ENCODE assay signal across 29 cellular contexts in the genomic region with DNA sequence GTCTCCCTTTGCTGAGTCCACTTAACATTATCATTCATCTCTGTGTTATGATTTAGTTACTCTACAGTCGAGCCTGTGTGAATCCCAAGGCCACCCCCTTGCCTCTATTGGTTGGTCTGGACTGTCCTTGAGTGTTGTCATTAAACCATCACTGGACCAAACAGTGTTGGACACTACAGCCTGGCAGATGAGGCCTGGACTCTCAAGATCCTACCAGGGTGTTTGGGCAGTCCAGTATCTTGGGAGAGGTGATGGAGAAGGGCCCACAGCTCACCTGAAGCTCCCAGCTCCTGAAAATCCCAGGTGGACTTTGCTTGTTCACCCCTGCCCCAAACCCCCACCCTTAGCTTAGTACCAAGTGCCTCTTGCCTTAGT. TPM values are rescaled to one million over a fixed set of nuclear protein-coding genes. Genes with fewer than 3 reads are reported as not detected.
A peak's percentile ranks its signal among the peaks of the same experiment; 100 is the strongest.
DNase-seq lines count a peak whose midpoint lies in the region; ATAC-seq, FAIRE-seq and TF ChIP-seq lines count a peak whose summit lies in the region.
"Had no signal": no experiment of that assay in that cellular context is flagged by ENCODE, and none has a peak within 500 bp of the region (broad histone marks: within the 10 kb centered on the region; RNA-seq: fewer than 3 reads in every experiment).

No MANE protein-coding gene starts in this region.

- peaks cover under 1 to 22% (median 13%) of the 10 kb centered on the region in 4 experiments for H3K4me1 ChIP-seq in H1 (replicated peaks in 1 of 4; ENCODE audit: control insufficient read depth in 3 of 4, insufficient read depth in 4 of 4, low read length in 3 of 4)
- H3K4me1 ChIP-seq in neutrophil (ENCODE audit: control insufficient read depth in 1 of 2, insufficient read depth in 1 of 2, low read depth in 1 of 2, low read length in 1 of 2): peaks cover 27 to 35% of the 10 kb centered on the region in 2 experiments

- H3K27ac Mint-ChIP-seq in activated naive CD8-positive, alpha-beta T cell treated with anti-CD3 and anti-CD28 coated beads, Interleukin-2, amount 10 ng/mL, durations not matched to agents 7 days and 5 days: peak overlapping the region; percentile 30
- H3K27ac Mint-ChIP-seq in activated naive CD8-positive, alpha-beta T cell treated with anti-CD3 and anti-CD28 coated beads for 36 hours: no peak overlapping the region
- H3K27ac Mint-ChIP-seq: activated naive CD8-positive, alpha-beta T cell; activated T-helper 1 cell treated with anti-CD3 and anti-CD28 coated beads, Interleukin-12 subunit alpha, Interleukin-12 subunit beta, Interleukin-2, Interleukin-4 antibody, amounts not matched to agents 30 ng/mL and 10 ng/mL and 1 ng/mL, durations not matched to agents 14 hours and 24 hours and 36 hours; WTC11 had no signal

- H3K36me3 Mint-ChIP-seq in activated naive CD8-positive, alpha-beta T cell treated with anti-CD3 and anti-CD28 coated beads, Interleukin-2, amount 10 ng/mL, durations not matched to agents 7 days and 5 days: peaks cover 27% of the 10 kb centered on the region
- peaks cover 63% of the 10 kb centered on the region for H3K36me3 Mint-ChIP-seq in activated naive CD8-positive, alpha-beta T cell treated with anti-CD3 and anti-CD28 coated beads for 36 hours

- no peak for ATAC-seq in activated naive CD8-positive, alpha-beta T cell treated with anti-CD3 and anti-CD28 coated beads, Interleukin-2, amount 10 ng/mL, durations not matched to agents 7 days and 5 days (ENCODE audit: low read depth)
- ATAC-seq: left cardiac atrium, sciatic nerve, WTC11 had no signal

- H3K4me3 Mint-ChIP-seq in activated naive CD8-positive, alpha-beta T cell treated with anti-CD3 and anti-CD28 coated beads, Interleukin-2, amount 10 ng/mL, durations not matched to agents 7 days and 5 days: no peak overlapping the region
- no peak overlapping the region for H3K4me3 Mint-ChIP-seq in activated naive CD8-positive, alpha-beta T cell treated with anti-CD3 and anti-CD28 coated beads for 36 hours
- H3K4me3 Mint-ChIP-seq: activated naive CD8-positive, alpha-beta T cell; activated T-helper 1 cell treated with anti-CD3 and anti-CD28 coated beads, Interleukin-12 subunit alpha, Interleukin-12 subunit beta, Interleukin-2, Interleukin-4 antibody, amounts not matched to agents 30 ng/mL and 10 ng/mL and 1 ng/mL, durations not matched to agents 14 hours and 24 hours and 36 hours; immature natural killer cell; WTC11 had no signal

- H3K27me3 ChIP-seq in H1 (replicated peaks in 1 of 4; ENCODE audit: control insufficient read depth in 3 of 4, extremely low read depth in 1 of 4, insufficient read depth in 3 of 4, low read length in 3 of 4) (no peaks in the 10 kb centered on the region), neutrophil (no peaks in the 10 kb centered on the region)
- H3K27me3 ChIP-seq: ascending aorta, BE2C, tibial nerve had no signal

- H2AFZ ChIP-seq in H1 (ENCODE audit: low read length): no peak overlapping the region

- CTCF ChIA-PET in H1 (lab: Charles Lee; ENCODE audit: partially characterized antibody): interaction anchor here (1.4 to 1.5 kb wide), 2 partner anchors 28 to 31 kb away, joined by 3 to 11 read pairs; a partner anchor contains a TSS

- H3K14ac ChIP-seq in H1 (ENCODE audit: insufficient read length): no peak overlapping the region

- H3K9ac ChIP-seq in H1 (replicated peaks in 1 of 4; ENCODE audit: extremely low read depth in 1 of 4, low read depth in 3 of 4, low read length in 3 of 4): no peak overlapping the region

- no peaks in the 10 kb centered on the region for H3K27me3 Mint-ChIP-seq in activated naive CD8-positive, alpha-beta T cell treated with anti-CD3 and anti-CD28 coated beads, Interleukin-2, amount 10 ng/mL, durations not matched to agents 7 days and 5 days
- no peaks in the 10 kb centered on the region for H3K27me3 Mint-ChIP-seq in activated naive CD8-positive, alpha-beta T cell treated with anti-CD3 and anti-CD28 coated beads for 36 hours
- H3K27me3 Mint-ChIP-seq: activated naive CD8-positive, alpha-beta T cell had no signal

- H3K4me1 Mint-ChIP-seq in activated naive CD8-positive, alpha-beta T cell treated with anti-CD3 and anti-CD28 coated beads, Interleukin-2, amount 10 ng/mL, durations not matched to agents 7 days and 5 days: peaks cover 30% of the 10 kb centered on the region
- peaks cover 35% of the 10 kb centered on the region for H3K4me1 Mint-ChIP-seq in activated naive CD8-positive, alpha-beta T cell treated with anti-CD3 and anti-CD28 coated beads for 36 hours

- no peak overlapping the region for H2BK15ac ChIP-seq in H1 (ENCODE audit: low read length)

- no peak overlapping the region for H4K5ac ChIP-seq in H1 (ENCODE audit: insufficient read length, low read depth, low read length)

- H2BK20ac ChIP-seq in H1 (ENCODE audit: low read length): no peak overlapping the region

- H2BK5ac ChIP-seq in H1 (ENCODE audit: low read depth, low read length): no peak overlapping the region

- no peak for TF ChIP-seq CTCF in NB4 (IDR thresholded peaks at IDR 0.05; ENCODE audit: low read depth, low read length)
- no peak for TF ChIP-seq CTCF in H1 (IDR thresholded peaks at IDR 0.05; ENCODE audit: control extremely low read depth in 1 of 3, insufficient read depth in 1 of 3, low read depth in 1 of 3, low read length in 3 of 3)
- TF ChIP-seq CTCF in neutrophil (IDR thresholded peaks at IDR 0.05): no peak

- H3K9me3 Mint-ChIP-seq in activated naive CD8-positive, alpha-beta T cell treated with anti-CD3 and anti-CD28 coated beads, Interleukin-2, amount 10 ng/mL, durations not matched to agents 7 days and 5 days: no peaks in the 10 kb centered on the region
- H3K9me3 Mint-ChIP-seq in activated naive CD8-positive, alpha-beta T cell treated with anti-CD3 and anti-CD28 coated beads for 36 hours: no peaks in the 10 kb centered on the region
- H3K9me3 Mint-ChIP-seq: activated T-helper 1 cell treated with anti-CD3 and anti-CD28 coated beads, Interleukin-12 subunit alpha, Interleukin-12 subunit beta, Interleukin-2, Interleukin-4 antibody, amounts not matched to agents 30 ng/mL and 10 ng/mL and 1 ng/mL, durations not matched to agents 14 hours and 24 hours and 36 hours; immature natural killer cell; WTC11 had no signal

- no peak overlapping the region for H2BK12ac ChIP-seq in H1 (ENCODE audit: low read depth, low read length)

- H3K56ac ChIP-seq in H1 (replicated peaks; ENCODE audit: insufficient read length, low read depth, low read length): no peak overlapping the region

- no peak overlapping the region for H3K23ac ChIP-seq in H1 (ENCODE audit: insufficient read length)

- H3K4ac ChIP-seq in H1 (replicated peaks; ENCODE audit: insufficient read length, low read depth, low read length): no peak overlapping the region

- H3K36me3 ChIP-seq in H1 (ENCODE audit: control insufficient read depth in 2 of 4, insufficient read depth in 4 of 4, low read length in 3 of 4) (peaks cover 42 to 68% (median 57%) of the 10 kb centered on the region in 4 experiments), neutrophil (peaks cover 79% of the 10 kb centered on the region)

- no peak for TF ChIP-seq POLR2A in NB4 (IDR thresholded peaks at IDR 0.05; ENCODE audit: extremely low read depth, insufficient read length)
- no peak; a peak in 1 of 3 replicates for TF ChIP-seq POLR2A in H1 (IDR thresholded peaks at IDR 0.05; ENCODE audit: control extremely low read depth in 1 of 2, low read depth in 2 of 2, low read length in 2 of 2)

- H3K27ac ChIP-seq in H1 (ENCODE audit: low read depth, low read length) (no peak overlapping the region), neutrophil (peak overlapping the region; percentile 51)
- H3K27ac ChIP-seq: ascending aorta, coronary artery, prostate gland, tibial nerve had no signal

- H3K18ac ChIP-seq in H1 (ENCODE audit: extremely low read depth, low read length): no peak overlapping the region

- WGBS in H1 (ENCODE audit: extremely low coverage in 1 of 2, insufficient coverage in 1 of 2, insufficient read length in 1 of 2, insufficient replicate concordance in 2 of 2, low coverage in 1 of 2, low lambda C conversion rate in 2 of 2, missing lambda C conversion rate in 1 of 2), 2 experiments: 90% methylated on average over 1 of the region's 1 CpG; no CpG with 5 or more reads in 1 of the 2 experiments

- H2BK120ac ChIP-seq in H1 (replicated peaks; ENCODE audit: low read depth, low read length): no peak overlapping the region

- no peak overlapping the region for H3K4me3 ChIP-seq in NB4 (ENCODE audit: low read depth, low read length)
- H3K4me3 ChIP-seq in H1 (ENCODE audit: extremely low read depth in 1 of 4, insufficient read depth in 2 of 4, low read depth in 3 of 4, low read length in 4 of 4): no peak overlapping the region
- no peak overlapping the region for H3K4me3 ChIP-seq in neutrophil (ENCODE audit: low read depth in 1 of 2, low read length in 1 of 2)
- H3K4me3 ChIP-seq: ascending aorta, coronary artery, prostate gland, tibial nerve had no signal

- peaks cover 9% of the 10 kb centered on the region for H3K23me2 ChIP-seq in H1 (ENCODE audit: low read depth, low read length)

- H3K9me3 ChIP-seq in H1 (ENCODE audit: insufficient read depth in 2 of 2, low read depth in 1 of 2, low read length in 1 of 2) (no peaks in the 10 kb centered on the region), neutrophil (no peaks in the 10 kb centered on the region)
- H3K9me3 ChIP-seq: ascending aorta, BE2C, prostate gland, tibial nerve had no signal

- peaks cover 22% of the 10 kb centered on the region for H3K79me1 ChIP-seq in H1 (ENCODE audit: low read depth, low read length)

- no peak for TF ChIP-seq EP300 in H1 (IDR thresholded peaks at IDR 0.05; ENCODE audit: borderline replicate concordance in 1 of 2, low read depth in 2 of 2, low read length in 2 of 2)

- POLR2A ChIA-PET in activated naive CD8-positive, alpha-beta T cell treated with anti-CD3 and anti-CD28 coated beads, Interleukin-2, amount 10 ng/mL, durations not matched to agents 7 days and 5 days (lab: Charles Lee): interaction anchor here (0.6 to 1.8 kb wide), 3 partner anchors 8 to 31 kb away, joined by 3 to 4 read pairs (median 4); a partner anchor contains a TSS
- POLR2A ChIA-PET in H1 (lab: Charles Lee; ENCODE audit: partially characterized antibody): interaction anchor here (0.9 to 13.8 kb wide), 6 partner anchors 6 to 180 kb away, joined by 3 to 650 read pairs (median 102); a partner anchor contains a TSS

- no peak for TF ChIP-seq RAD21 in H1 (IDR thresholded peaks at IDR 0.05 in 1 of 2, conservative IDR thresholded peaks at IDR 0.05 in 1 of 2; ENCODE audit: low read depth in 2 of 2, low read length in 2 of 2)

- H4K8ac ChIP-seq in H1 (ENCODE audit: extremely low read depth, insufficient read depth, low read length): no peak overlapping the region

- H3K4me2 ChIP-seq in H1 (ENCODE audit: insufficient read depth in 1 of 2, low read depth in 2 of 2, low read length in 2 of 2): no peak overlapping the region

- no peak overlapping the region for H2AK5ac ChIP-seq in H1 (ENCODE audit: low read depth, low read length)

- H3K79me2 ChIP-seq in H1 (ENCODE audit: control insufficient read depth in 1 of 2, insufficient read depth in 2 of 2, low read length in 2 of 2): peaks cover 14 to 34% of the 10 kb centered on the region in 2 experiments

- no peak for FAIRE-seq in H1 (lab: Jason Lieb, UNC)
- FAIRE-seq: GM12892, RCC 7860 had no signal

- no peak overlapping the region for H4K91ac ChIP-seq in H1 (replicated peaks; ENCODE audit: insufficient read length, low read length)

- DNase-seq in activated naive CD8-positive, alpha-beta T cell treated with anti-CD3 and anti-CD28 coated beads, Interleukin-2, amount 10 ng/mL, durations not matched to agents 7 days and 5 days: no peak
- no peak for DNase-seq in activated naive CD8-positive, alpha-beta T cell treated with anti-CD3 and anti-CD28 coated beads for 36 hours
- DNase-seq in NB4 (ENCODE audit: low read depth) (peak; percentile 3), H1 (ENCODE audit: low read depth in 1 of 2, low spot score in 2 of 2) (no peak), NK-92 (lab: John Stamatoyannopoulos, UW; ENCODE audit: unreplicated experiment) (no peak), D341Med (ENCODE audit: low spot score) (no peak), NCI-H1417 treated with DMSO at 0.1 percent for 48 hours (lab: John Stamatoyannopoulos, UW) (no peak)
- DNase-seq: ACHN; BE2C; DMS153; effector memory CD4-positive, alpha-beta T cell; erythroblast; HCEC 1CT; immature natural killer cell; Karpas-422; left cardiac atrium; NCI-H446; NCI-H82 had no signal

- peaks cover 28 to 44% of the 10 kb centered on the region in 2 experiments for H4K20me1 ChIP-seq in H1 (replicated peaks in 1 of 2; ENCODE audit: control insufficient read depth in 1 of 2, insufficient read depth in 2 of 2, low read length in 2 of 2)

RNA-seq across cellular contexts. Expression of a gene that starts 3.8 kb away (rescaled TPM):
- total RNA-seq in activated naive CD8-positive, alpha-beta T cell treated with anti-CD3 and anti-CD28 coated beads, Interleukin-2, amount 10 ng/mL, durations not matched to agents 7 days and 5 days: 100 to 1,000 TPM in 1 of 2 experiments, 10 to 100 TPM in 1; 99.0 to 111 TPM
- 10 to 100 TPM; 76.9 to 79.2 TPM for total RNA-seq in activated naive CD8-positive, alpha-beta T cell treated with anti-CD3 and anti-CD28 coated beads for 36 hours
- total RNA-seq in H1 (2021; fragmentation: NEBNext Ultra II Directional; extraction: Animal tissue kit (Norgen Biotek cat#: 25700)): 70.0 and 75.8 TPM in 2 replicates
- 115 and 132 TPM in 2 replicates for polyA plus RNA-seq in H1 (2011; rRNA removed)
- polyA plus RNA-seq in H1 (2011; cell fraction: cytosol; rRNA removed): 180 TPM
- polyA plus RNA-seq in H1 (2011; cell fraction: nucleus; rRNA removed): 98.9 TPM
- 105 to 150 TPM (median 138 TPM) in 4 replicates for polyA plus RNA-seq in H1 (2012, experiment 1 of 2)
- polyA plus RNA-seq in H1 (2012, experiment 2 of 2): 99.5 TPM
- 83.2 TPM for polyA plus RNA-seq in H1 (2013, experiment 1 of 2)
- 87.1 TPM for polyA plus RNA-seq in H1 (2013, experiment 2 of 2)
- 83.8 and 85.2 TPM in 2 replicates for polyA minus RNA-seq in H1 (2011; rRNA and poly(A)+ RNA removed)
- 70.9 TPM for polyA minus RNA-seq in H1 (2011; cell fraction: cytosol; rRNA and poly(A)+ RNA removed)
- polyA minus RNA-seq in H1 (2011; cell fraction: nucleus; rRNA and poly(A)+ RNA removed): 34.6 TPM

RNA-seq across cellular contexts. Expression of a gene that starts 7.2 kb away (rescaled TPM):
- total RNA-seq in activated naive CD8-positive, alpha-beta T cell treated with anti-CD3 and anti-CD28 coated beads, Interleukin-2, amount 10 ng/mL, durations not matched to agents 7 days and 5 days: 100 to 1,000 TPM; 409 to 412 TPM
- 100 to 1,000 TPM; 671 to 701 TPM for total RNA-seq in activated naive CD8-positive, alpha-beta T cell treated with anti-CD3 and anti-CD28 coated beads for 36 hours
- total RNA-seq in H1 (2021; fragmentation: NEBNext Ultra II Directional; extraction: Animal tissue kit (Norgen Biotek cat#: 25700)): 1,398 and 1,433 TPM in 2 replicates
- 1,442 and 2,243 TPM in 2 replicates for polyA plus RNA-seq in H1 (2011; rRNA removed)
- polyA plus RNA-seq in H1 (2011; cell fraction: cytosol; rRNA removed): 1,009 TPM
- 3,768 TPM for polyA plus RNA-seq in H1 (2011; cell fraction: nucleus; rRNA removed)
- polyA plus RNA-seq in H1 (2012, experiment 1 of 2): 1,824 to 2,237 TPM (median 2,041 TPM) in 4 replicates
- 2,033 TPM for polyA plus RNA-seq in H1 (2012, experiment 2 of 2)
- 913 TPM for polyA plus RNA-seq in H1 (2013, experiment 1 of 2)
- 805 TPM for polyA plus RNA-seq in H1 (2013, experiment 2 of 2)
- polyA minus RNA-seq in H1 (2011; rRNA and poly(A)+ RNA removed): 3,393 and 4,202 TPM in 2 replicates
- polyA minus RNA-seq in H1 (2011; cell fraction: cytosol; rRNA and poly(A)+ RNA removed): 1,842 TPM
- polyA minus RNA-seq in H1 (2011; cell fraction: nucleus; rRNA and poly(A)+ RNA removed): 1,128 TPM

RNA-seq across cellular contexts. Expression of a gene that starts 7.3 kb away (rescaled TPM):
- 10 to 100 TPM; 79.5 to 81.2 TPM for total RNA-seq in activated naive CD8-positive, alpha-beta T cell treated with anti-CD3 and anti-CD28 coated beads, Interleukin-2, amount 10 ng/mL, durations not matched to agents 7 days and 5 days
- 100 to 1,000 TPM; 154 to 162 TPM for total RNA-seq in activated naive CD8-positive, alpha-beta T cell treated with anti-CD3 and anti-CD28 coated beads for 36 hours
- 114 and 119 TPM in 2 replicates for total RNA-seq in H1 (2021; fragmentation: NEBNext Ultra II Directional; extraction: Animal tissue kit (Norgen Biotek cat#: 25700))
- 91.8 and 93.8 TPM in 2 replicates for polyA plus RNA-seq in H1 (2011; rRNA removed)
- polyA plus RNA-seq in H1 (2011; cell fraction: cytosol; rRNA removed): 82.4 TPM
- 91.5 TPM for polyA plus RNA-seq in H1 (2011; cell fraction: nucleus; rRNA removed)
- 95.9 to 118 TPM (median 107 TPM) in 4 replicates for polyA plus RNA-seq in H1 (2012, experiment 1 of 2)
- 85.0 TPM for polyA plus RNA-seq in H1 (2012, experiment 2 of 2)
- 86.6 TPM for polyA plus RNA-seq in H1 (2013, experiment 1 of 2)
- 85.7 TPM for polyA plus RNA-seq in H1 (2013, experiment 2 of 2)
- polyA minus RNA-seq in H1 (2011; rRNA and poly(A)+ RNA removed): 67.7 and 82.2 TPM in 2 replicates
- 50.6 TPM for polyA minus RNA-seq in H1 (2011; cell fraction: cytosol; rRNA and poly(A)+ RNA removed)
- 69.7 TPM for polyA minus RNA-seq in H1 (2011; cell fraction: nucleus; rRNA and poly(A)+ RNA removed)

RNA-seq across cellular contexts. Expression of a gene that starts 22.0 kb away (rescaled TPM):
- total RNA-seq in activated naive CD8-positive, alpha-beta T cell treated with anti-CD3 and anti-CD28 coated beads, Interleukin-2, amount 10 ng/mL, durations not matched to agents 7 days and 5 days: 10 to 100 TPM; 31.3 to 31.7 TPM
- 10 to 100 TPM in 1 of 2 experiments, 1 to 10 TPM in 1; 10.0 to 10.2 TPM for total RNA-seq in activated naive CD8-positive, alpha-beta T cell treated with anti-CD3 and anti-CD28 coated beads for 36 hours
- 15.2 and 15.5 TPM in 2 replicates for total RNA-seq in H1 (2021; fragmentation: NEBNext Ultra II Directional; extraction: Animal tissue kit (Norgen Biotek cat#: 25700))
- 25.0 and 38.0 TPM in 2 replicates for polyA plus RNA-seq in H1 (2011; rRNA removed)
- 32.4 TPM for polyA plus RNA-seq in H1 (2011; cell fraction: cytosol; rRNA removed)
- polyA plus RNA-seq in H1 (2011; cell fraction: nucleus; rRNA removed): 116 TPM
- 14.1 to 20.3 TPM (median 17.2 TPM) in 4 replicates for polyA plus RNA-seq in H1 (2012, experiment 1 of 2)
- polyA plus RNA-seq in H1 (2012, experiment 2 of 2): 11.9 TPM
- polyA plus RNA-seq in H1 (2013, experiment 1 of 2): 12.7 TPM
- polyA plus RNA-seq in H1 (2013, experiment 2 of 2): 9.5 TPM
- 10.4 and 16.7 TPM in 2 replicates for polyA minus RNA-seq in H1 (2011; rRNA and poly(A)+ RNA removed)
- 14.9 TPM for polyA minus RNA-seq in H1 (2011; cell fraction: cytosol; rRNA and poly(A)+ RNA removed)
- 23.9 TPM for polyA minus RNA-seq in H1 (2011; cell fraction: nucleus; rRNA and poly(A)+ RNA removed)

RNA-seq across cellular contexts. Expression of a gene that starts 31.5 kb away (rescaled TPM):
- total RNA-seq in activated naive CD8-positive, alpha-beta T cell treated with anti-CD3 and anti-CD28 coated beads, Interleukin-2, amount 10 ng/mL, durations not matched to agents 7 days and 5 days: 10 to 100 TPM; 18.9 to 19.5 TPM
- 10 to 100 TPM; 11.1 to 11.8 TPM for total RNA-seq in activated naive CD8-positive, alpha-beta T cell treated with anti-CD3 and anti-CD28 coated beads for 36 hours
- 16.9 and 17.3 TPM in 2 replicates for total RNA-seq in H1 (2021; fragmentation: NEBNext Ultra II Directional; extraction: Animal tissue kit (Norgen Biotek cat#: 25700))
- 17.2 and 31.4 TPM in 2 replicates for polyA plus RNA-seq in H1 (2011; rRNA removed)
- polyA plus RNA-seq in H1 (2011; cell fraction: cytosol; rRNA removed): 10.8 TPM
- 18.7 TPM for polyA plus RNA-seq in H1 (2011; cell fraction: nucleus; rRNA removed)
- polyA plus RNA-seq in H1 (2012, experiment 1 of 2): 8.9 to 18.6 TPM (median 17.5 TPM) in 4 replicates
- 13.2 TPM for polyA plus RNA-seq in H1 (2012, experiment 2 of 2)
- 12.5 TPM for polyA plus RNA-seq in H1 (2013, experiment 1 of 2)
- 13.1 TPM for polyA plus RNA-seq in H1 (2013, experiment 2 of 2)
- 5.0 and 5.1 TPM in 2 replicates for polyA minus RNA-seq in H1 (2011; rRNA and poly(A)+ RNA removed)
- polyA minus RNA-seq in H1 (2011; cell fraction: cytosol; rRNA and poly(A)+ RNA removed): 10.1 TPM
- polyA minus RNA-seq in H1 (2011; cell fraction: nucleus; rRNA and poly(A)+ RNA removed): 18.1 TPM
